1 cellular context compared by ENCODE assay signal in genomic region chr9:33818832-33819500, GRCh38.
TF ChIP-seq lines count a peak whose summit lies in the region.

No MANE protein-coding gene starts in this region.

TF ChIP-seq in IMR-90, 13 proteins besides CTCF, POLR2A, EP300 and RAD21 (continued from another document):
- TF ChIP-seq MAZ (IDR thresholded peaks at IDR 0.05; ENCODE audit: borderline replicate concordance, low read depth, low read length) = no peak
- TF ChIP-seq MAFK (IDR thresholded peaks at IDR 0.05; ENCODE audit: low read depth, low read length) = no peak
- TF ChIP-seq MXI1 (IDR thresholded peaks at IDR 0.05; ENCODE audit: borderline replicate concordance, low read depth, low read length) = no peak
